In genomic region chr3:15217841-15218267, GRCh38 we compare ENCODE assay signal across 16 cellular contexts. TPM values are rescaled to one million over a fixed set of nuclear protein-coding genes. Genes with fewer than 3 reads are reported as not detected.
A peak's percentile ranks its signal among the peaks of the same experiment; 100 is the strongest.
DNase-seq lines count a peak whose midpoint lies in the region; ATAC-seq and TF ChIP-seq lines count a peak whose summit lies in the region.
"Had no signal": no experiment of that assay in that cellular context is flagged by ENCODE, and none has a peak within 500 bp of the region (broad histone marks: within the 10 kb centered on the region; RNA-seq: fewer than 3 reads in every experiment).

No MANE protein-coding gene starts in this region.

- no peaks in the 10 kb centered on the region for H3K79me2 ChIP-seq in SU-DHL-6 (ENCODE audit: insufficient read depth, low read length)

- H3K9ac ChIP-seq in SU-DHL-6 (ENCODE audit: low read length): peak overlapping the region; percentile 12; the same call in 1 of the 2 replicates
- H3K9ac ChIP-seq: BLaER1 had no signal

- TF ChIP-seq POLR2A in heart left ventricle (IDR thresholded peaks at IDR 0.05) (no peak), esophagus muscularis mucosa (IDR thresholded peaks at IDR 0.05; ENCODE audit: low read depth) (no peak)

- peak; percentile 55 to 85 (median 75) for ATAC-seq in heart left ventricle

- peak; percentile 0 for DNase-seq in NCI-H1694 treated with DMSO at 0.1 percent for 48 hours (lab: John Stamatoyannopoulos, UW)
- no peak for DNase-seq in NCI-H1694 (lab: John Stamatoyannopoulos, UW)
- no peak for DNase-seq in heart left ventricle
- DNase-seq in activated T-cell treated with anti-CD3 and anti-CD28 coated beads, Interleukin-2, amount 50 U/mL, for 1 hour: no peak
- no peak for DNase-seq in NCI-H226
- DNase-seq in esophagus muscularis mucosa (ENCODE audit: extremely low spot score): no peak
- DNase-seq: 8988T, DMS53, KBM-7, NCI-H1092 treated with DMSO at 0.1 percent for 48 hours, NCI-H187, NCI-H510A treated with DMSO at 0.1 percent for 48 hours, SIG-M5 had no signal

- H3K27ac ChIP-seq in SU-DHL-6 (ENCODE audit: low read depth, low read length) (peak overlapping the region; percentile 71), heart left ventricle (peak overlapping the region in 8 of 12 donors; percentile 20 to 75 (median 58)), thymus (ENCODE audit: low read depth) (peak overlapping the region; percentile 20), esophagus muscularis mucosa (replicated peaks in 1 of 4) (no peak overlapping the region)
- H3K27ac ChIP-seq: BLaER1 had no signal

- intact Hi-C loops in heart left ventricle (cut with DNase I) (loop anchor here in 1 of 10 donors (5.0 kb wide), 1 partner anchor 39 kb away; no protein-coding TSS in a partner anchor), esophagus muscularis mucosa (cut with DNase I) (no loop called here)

- H4K20me1 ChIP-seq in SU-DHL-6 (ENCODE audit: low read depth, low read length): no peaks in the 10 kb centered on the region
- H4K20me1 ChIP-seq: BLaER1 had no signal

- H2AFZ ChIP-seq in SU-DHL-6 (ENCODE audit: low read depth, low read length, severe bottlenecking): no peak overlapping the region

- H3K4me1 ChIP-seq in heart left ventricle (peaks cover 2 to 44% (median 14%) of the 10 kb centered on the region in 12 donors), thymus (ENCODE audit: control insufficient read depth, insufficient read depth, low read length) (peaks cover 3% of the 10 kb centered on the region), esophagus muscularis mucosa (peaks cover 5 to 24% (median 18%) of the 10 kb centered on the region in 4 donors)

- peaks cover 27% of the 10 kb centered on the region for H3K36me3 ChIP-seq in SU-DHL-6 (ENCODE audit: low read length)
- H3K36me3 ChIP-seq in heart left ventricle: peaks cover 0 to 99% (median 85%) of the 10 kb centered on the region in 9 donors
- H3K36me3 ChIP-seq in thymus (ENCODE audit: control insufficient read depth, insufficient read depth): peaks cover 29% of the 10 kb centered on the region
- H3K36me3 ChIP-seq in esophagus muscularis mucosa: peaks cover 63 to 83% (median 76%) of the 10 kb centered on the region in 4 donors

- no peaks in the 10 kb centered on the region for H3K9me2 ChIP-seq in SU-DHL-6 (replicated peaks; ENCODE audit: insufficient read depth, low read length)

- TF ChIP-seq CTCF in SU-DHL-6 (IDR thresholded peaks at IDR 0.05; ENCODE audit: insufficient read depth, low read length, poor library complexity, severe bottlenecking) (no peak), heart left ventricle (IDR thresholded peaks at IDR 0.05) (no peak), esophagus muscularis mucosa (IDR thresholded peaks at IDR 0.05) (no peak)

- peak overlapping the region; percentile 58 for H3K4me2 ChIP-seq in SU-DHL-6 (ENCODE audit: low read depth, low read length, poor library complexity, severe bottlenecking)
- H3K4me2 ChIP-seq: BLaER1 had no signal

- H3K4me3 ChIP-seq in SU-DHL-6 (ENCODE audit: insufficient read depth, low read length, poor library complexity, severe bottlenecking) (no peak overlapping the region), heart left ventricle (no peak overlapping the region), thymus (ENCODE audit: low read length) (no peak overlapping the region), esophagus muscularis mucosa (no peak overlapping the region)
- H3K4me3 ChIP-seq: BLaER1 had no signal

- H3K27me3 ChIP-seq in SU-DHL-6 (ENCODE audit: low read length) (no peaks in the 10 kb centered on the region), heart left ventricle (no peaks in the 10 kb centered on the region), thymus (ENCODE audit: control insufficient read depth, insufficient read depth) (no peaks in the 10 kb centered on the region), esophagus muscularis mucosa (no peaks in the 10 kb centered on the region)
- H3K27me3 ChIP-seq: BLaER1 had no signal

- no peak for TF ChIP-seq EP300 in esophagus muscularis mucosa (IDR thresholded peaks at IDR 0.05)

- peaks cover 15% of the 10 kb centered on the region for H3F3A ChIP-seq in SU-DHL-6 (ENCODE audit: insufficient read depth)

- WGBS in heart left ventricle, 4 donors: 50 to 72% (median 68%) methylated on average over 2 of the region's 2 CpGs
- WGBS in thymus: 92% methylated on average over 2 of the region's 2 CpGs
- 86% methylated on average over 2 of the region's 2 CpGs for WGBS in esophagus muscularis mucosa

- H3K9me3 ChIP-seq in SU-DHL-6 (ENCODE audit: insufficient read depth, low read length) (no peaks in the 10 kb centered on the region), heart left ventricle (no peaks in the 10 kb centered on the region), thymus (ENCODE audit: control insufficient read depth) (no peaks in the 10 kb centered on the region), esophagus muscularis mucosa (no peaks in the 10 kb centered on the region)
- H3K9me3 ChIP-seq: BLaER1 had no signal

RNA-seq across cellular contexts. Expression of gene CAPN7, which starts 11.8 kb away (rescaled TPM):
- total RNA-seq in heart left ventricle: 10 to 100 TPM; 15.4 to 38.2 (median 24.9) TPM
- 10 to 100 TPM in 1 of 2 donors, 1 to 10 TPM in 1; 9.1 to 15.1 TPM for polyA plus RNA-seq in heart left ventricle
- polyA plus RNA-seq in thymus: 31.4 TPM
- total RNA-seq in esophagus muscularis mucosa: 10 to 100 TPM; 33.0 to 52.0 (median 43.3) TPM

Comparison
In these comparisons a context has a peak if more than half of its experiments do, and no peak if none do; other contexts are left out.
1. H3K27ac ChIP-seq: peak in SU-DHL-6 (single experiment), heart left ventricle (8 of 12) and thymus (single experiment); none in esophagus muscularis mucosa (0 of 4).